Comparison of ENCODE assay signal across 1 cellular context in genomic region chr6:29947292-29947980, GRCh38.
TF ChIP-seq lines count a peak whose summit lies in the region.

No MANE protein-coding gene starts in this region.

TF ChIP-seq in GM12878, 131 proteins besides CTCF, POLR2A, EP300 and RAD21 (continued from another document):
- TF ChIP-seq, protein P1, sequence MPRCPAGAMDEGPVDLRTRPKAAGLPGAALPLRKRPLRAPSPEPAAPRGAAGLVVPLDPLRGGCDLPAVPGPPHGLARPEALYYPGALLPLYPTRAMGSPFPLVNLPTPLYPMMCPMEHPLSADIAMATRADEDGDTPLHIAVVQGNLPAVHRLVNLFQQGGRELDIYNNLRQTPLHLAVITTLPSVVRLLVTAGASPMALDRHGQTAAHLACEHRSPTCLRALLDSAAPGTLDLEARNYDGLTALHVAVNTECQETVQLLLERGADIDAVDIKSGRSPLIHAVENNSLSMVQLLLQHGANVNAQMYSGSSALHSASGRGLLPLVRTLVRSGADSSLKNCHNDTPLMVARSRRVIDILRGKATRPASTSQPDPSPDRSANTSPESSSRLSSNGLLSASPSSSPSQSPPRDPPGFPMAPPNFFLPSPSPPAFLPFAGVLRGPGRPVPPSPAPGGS (IDR thresholded peaks at IDR 0.05; ENCODE audit: borderline replicate concordance, insufficient read depth, low read depth, low read length, poor library complexity, severe bottlenecking) = peak; percentile 56
- 0 out of 3 replicates have a peak, but pooled peaks have one; percentile 19 for TF ChIP-seq POU2F2 (IDR thresholded peaks at IDR 0.05; ENCODE audit: borderline replicate concordance, low read depth, low read length)
- no peak for TF ChIP-seq RCOR1 (conservative IDR thresholded peaks at IDR 0.05; ENCODE audit: low read depth, low read length)
- no peak; the same call in 1 of the 2 replicates for TF ChIP-seq BMI1 (IDR thresholded peaks at IDR 0.05; ENCODE audit: borderline replicate concordance)
- TF ChIP-seq ATF7 (IDR thresholded peaks at IDR 0.05; ENCODE audit: low read depth) = no peak
- no peak for TF ChIP-seq DPF2 (IDR thresholded peaks at IDR 0.05)
- no peak for TF ChIP-seq ZNF622 (IDR thresholded peaks at IDR 0.05)
- no peak for TF ChIP-seq MXI1 (IDR thresholded peaks at IDR 0.05; ENCODE audit: low read depth, low read length)
- TF ChIP-seq BACH1 (IDR thresholded peaks at IDR 0.05; ENCODE audit: borderline replicate concordance) = peak; percentile 77; the same call in 1 of the 2 replicates
- TF ChIP-seq POLR2AphosphoS2 (IDR thresholded peaks at IDR 0.05; ENCODE audit: low read depth, low read length) = peak; percentile 76
- TF ChIP-seq NFYA (IDR thresholded peaks at IDR 0.05; ENCODE audit: borderline replicate concordance, low read depth, low read length) = no peak
- TF ChIP-seq ZBTB40 (IDR thresholded peaks at IDR 0.05; ENCODE audit: borderline replicate concordance) = no peak
- TF ChIP-seq HDAC6 (IDR thresholded peaks at IDR 0.05; ENCODE audit: unreplicated experiment) = no peak
- TF ChIP-seq FOXK2 (IDR thresholded peaks at IDR 0.05) = no peak
